17 cellular contexts compared by ENCODE assay signal in the genomic region with DNA sequence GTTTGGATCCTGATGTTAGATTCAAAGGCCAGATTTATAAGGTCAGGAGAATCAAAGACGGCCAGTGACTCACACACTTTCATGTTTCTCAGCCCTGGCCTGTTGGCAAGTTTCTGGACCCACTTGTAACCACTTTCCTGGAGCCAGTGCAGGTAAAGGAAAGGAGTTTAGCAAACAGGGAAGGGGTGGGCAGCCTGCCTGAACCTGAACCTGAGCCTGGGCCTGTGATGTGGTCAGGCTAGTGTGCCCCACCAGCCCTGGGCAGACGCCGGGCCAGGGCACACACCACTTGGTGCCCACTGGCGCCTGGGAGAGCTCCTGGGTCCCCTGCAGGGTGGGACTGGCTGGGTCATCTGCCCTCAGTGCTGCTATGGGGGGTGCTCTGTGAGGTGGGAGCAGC.
"Had no signal": no experiment of that assay in that cellular context is flagged by ENCODE, and none has a peak within 500 bp of the region (broad histone marks: within the 10 kb centered on the region; RNA-seq: fewer than 3 reads in every experiment).

No MANE protein-coding gene starts in this region.

- H3K27ac ChIP-seq: epithelial cell of prostate, esophagus muscularis mucosa, gastrocnemius medialis, heart right ventricle, right atrium auricular region, uterus had no signal

- H3K4me3 Mint-ChIP-seq: dendritic cell treated with granulocyte-macrophage colony-stimulating factor and Interleukin-4, amounts not matched to agents 40 ng/mL and 50 ng/mL, for 4 days; effector memory CD8-positive, alpha-beta T cell; naive thymus-derived CD4-positive, alpha-beta T cell had no signal

- DNase-seq: effector memory CD8-positive, alpha-beta T cell; gastrocnemius medialis; heart right ventricle; hypothalamus; kidney glomerular epithelial cell; naive thymus-derived CD4-positive, alpha-beta T cell; posterior cingulate gyrus; small intestine; stimulated activated CD4-positive, alpha-beta T cell treated with anti-CD3 and anti-CD28 coated beads, Interleukin-12 subunit alpha, Interleukin-12 subunit beta, amount 100 ng/mL, for 4 hours; stimulated activated CD4-positive, alpha-beta T cell treated with anti-CD3 and anti-CD28 coated beads, Interleukin-2, amount 100 ng/mL, for 48 hours; stimulated activated naive CD4-positive, alpha-beta T cell treated with Interleukin-2 at 50 U/mL for 16 hours; trophoblast cell; uterus had no signal

- H3K36me3 Mint-ChIP-seq: naive thymus-derived CD4-positive, alpha-beta T cell had no signal

- H3K4me3 ChIP-seq: esophagus muscularis mucosa, gastrocnemius medialis, heart right ventricle, right atrium auricular region, uterus had no signal

- H3K36me3 ChIP-seq: esophagus muscularis mucosa, gastrocnemius medialis, heart right ventricle, right atrium auricular region, uterus had no signal

- H3K4me1 Mint-ChIP-seq: naive thymus-derived CD4-positive, alpha-beta T cell had no signal

- H3K27ac Mint-ChIP-seq: dendritic cell treated with granulocyte-macrophage colony-stimulating factor and Interleukin-4, amounts not matched to agents 40 ng/mL and 50 ng/mL, for 4 days; effector memory CD8-positive, alpha-beta T cell; naive thymus-derived CD4-positive, alpha-beta T cell had no signal

- H3K4me1 ChIP-seq: esophagus muscularis mucosa, gastrocnemius medialis, right atrium auricular region, uterus had no signal

- H3K9me3 ChIP-seq: esophagus muscularis mucosa, gastrocnemius medialis, heart right ventricle, right atrium auricular region, uterus had no signal

- H3K27me3 ChIP-seq: esophagus muscularis mucosa, gastrocnemius medialis, heart right ventricle, right atrium auricular region, uterus had no signal

- H3K9me3 Mint-ChIP-seq: dendritic cell treated with granulocyte-macrophage colony-stimulating factor and Interleukin-4, amounts not matched to agents 40 ng/mL and 50 ng/mL, for 4 days; effector memory CD8-positive, alpha-beta T cell; naive thymus-derived CD4-positive, alpha-beta T cell had no signal

- ATAC-seq: effector memory CD8-positive, alpha-beta T cell; gastrocnemius medialis; heart right ventricle; naive thymus-derived CD4-positive, alpha-beta T cell had no signal
